Comparison of ENCODE assay signal across 19 cellular contexts in the genomic region with DNA sequence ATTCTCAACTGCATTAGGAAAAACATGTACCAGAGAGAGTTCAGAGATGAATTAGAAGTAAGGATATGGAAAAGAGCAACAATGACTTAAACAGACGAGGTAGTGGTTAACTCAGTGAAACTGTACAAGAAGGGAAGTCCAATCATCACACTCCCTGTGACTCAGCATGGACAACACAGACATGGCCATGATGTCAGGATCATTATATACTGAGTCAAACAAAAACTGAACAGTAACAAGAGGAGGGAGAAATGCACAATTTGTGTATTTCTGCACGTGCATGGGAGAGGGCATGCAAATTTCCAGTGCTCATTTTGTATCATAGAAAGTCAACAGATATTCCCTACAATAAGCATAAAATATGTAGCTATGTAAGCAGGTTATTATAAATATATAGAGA.
DNase-seq lines count a peak whose midpoint lies in the region; ATAC-seq and TF ChIP-seq lines count a peak whose summit lies in the region.
"Had no signal": no experiment of that assay in that cellular context is flagged by ENCODE, and none has a peak within 500 bp of the region (broad histone marks: within the 10 kb centered on the region; RNA-seq: fewer than 3 reads in every experiment).

No MANE protein-coding gene starts in this region.

- peak; percentile 65 for DNase-seq in stimulated activated CD4-positive, alpha-beta T cell treated with anti-CD3 and anti-CD28 coated beads, Interleukin-15, amount 100 ng/mL, for 24 hours
- no peak for DNase-seq in stimulated activated CD4-positive, alpha-beta T cell treated with anti-CD3 and anti-CD28 coated beads, Interleukin-4, amount 100 ng/mL, for 1 hour
- DNase-seq in RWPE1 (ENCODE audit: low spot score) (peak; percentile 37), epithelial cell of esophagus (ENCODE audit: low read depth) (peak; percentile 89), NCI-H1694 (lab: John Stamatoyannopoulos, UW) (no peak), NCI-H69 (lab: John Stamatoyannopoulos, UW) (no peak)
- DNase-seq: activated CD4-positive, alpha-beta T cell treated with anti-CD3 and anti-CD28 coated beads, Interleukin-2, amount 10 ng/mL, durations not matched to agents 7 days and 5 days; activated effector memory CD4-positive, alpha-beta T cell treated with anti-CD3 and anti-CD28 coated beads, Interleukin-2, amount 50 U/mL, for 16 hours; DMS 273 treated with DMSO at 0.1 percent for 48 hours; left cardiac atrium; MG63; NCI-H2029; retina; SJCRH30; T-helper 9 cell had no signal

- CTCF ChIA-PET in RWPE1 (lab: Yijun Ruan, JAX): no interaction called here

- POLR2A ChIA-PET in RWPE1 (lab: Yijun Ruan, JAX; ENCODE audit: low non-redundant PET): no interaction called here

- H3K4me3 ChIP-seq in epithelial cell of esophagus (ENCODE audit: low read length): no peak overlapping the region
- H3K4me3 ChIP-seq: BLaER1, MG63, SJCRH30, thoracic aorta had no signal

- no peak for TF ChIP-seq CTCF in RWPE1 (conservative IDR thresholded peaks at IDR 0.05; ENCODE audit: low read depth)
- TF ChIP-seq CTCF in epithelial cell of esophagus (IDR thresholded peaks at IDR 0.05; ENCODE audit: insufficient read depth, low read depth, low read length, missing control alignments): no peak

- ATAC-seq in HG02763 (IDR thresholded peaks at IDR 0.05; ENCODE audit: unreplicated experiment): no peak
- ATAC-seq: HepG2, left cardiac atrium had no signal

- no peak overlapping the region for H3K27ac ChIP-seq in RWPE1
- H3K27ac ChIP-seq: BLaER1, SJCRH30, thoracic aorta had no signal

Comparison
In these comparisons a context has a peak if more than half of its experiments do, and no peak if none do; other contexts are left out.
1. DNase-seq: peak in stimulated activated CD4-positive, alpha-beta T cell treated with anti-CD3 and anti-CD28 coated beads, Interleukin-15, amount 100 ng/mL, for 24 hours (single experiment), RWPE1 (single experiment) and epithelial cell of esophagus (single experiment); none in stimulated activated CD4-positive, alpha-beta T cell treated with anti-CD3 and anti-CD28 coated beads, Interleukin-4, amount 100 ng/mL, for 1 hour (single experiment), NCI-H1694 (single experiment) and NCI-H69 (single experiment).